In the genomic region with DNA sequence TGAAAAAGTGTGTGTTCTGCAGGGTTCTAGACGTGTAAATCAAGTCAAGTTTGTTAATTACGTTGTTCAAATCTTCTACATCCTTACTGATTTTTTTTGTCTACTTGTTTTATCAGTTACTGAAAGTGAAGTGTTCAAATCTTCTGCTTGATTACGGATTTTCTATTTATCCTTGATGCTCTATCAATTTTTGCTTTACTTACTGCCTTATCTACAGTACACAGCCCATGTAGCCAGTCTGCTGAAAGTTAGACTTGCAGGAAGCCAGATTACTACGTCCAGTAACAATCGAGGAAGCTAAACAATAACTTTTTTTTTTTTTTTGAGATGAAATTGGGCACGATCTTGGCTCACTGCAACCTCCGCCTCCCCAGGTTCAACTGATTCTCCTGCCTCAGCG, we compare ENCODE assay signal across 40 cellular contexts.
"Had no signal": no experiment of that assay in that cellular context is flagged by ENCODE, and none has a peak within 500 bp of the region (broad histone marks: within the 10 kb centered on the region; RNA-seq: fewer than 3 reads in every experiment).

No MANE protein-coding gene starts in this region.

- H3K4me1 ChIP-seq: adrenal gland, breast epithelium, esophagus muscularis mucosa, foreskin keratinocyte, gastrocnemius medialis had no signal

- H3K27ac ChIP-seq: adrenal gland, breast epithelium, cardiac muscle cell, coronary artery, dorsolateral prefrontal cortex, esophagus muscularis mucosa, foreskin keratinocyte, gastrocnemius medialis, heart left ventricle, hepatocyte had no signal

- DNase-seq: activated CD4-positive, alpha-beta memory T cell treated with anti-CD3 and anti-CD28 coated beads for 36 hours; activated CD4-positive, alpha-beta T cell treated with anti-CD3 and anti-CD28 coated beads for 36 hours; activated CD4-positive, alpha-beta T cell treated with anti-CD3 and anti-CD28 coated beads, Interleukin-2, amount 10 ng/mL, durations not matched to agents 24 days and 14 days; activated CD4-positive, CD25-positive, alpha-beta regulatory T cell; activated CD4-positive, CD25-positive, alpha-beta regulatory T cell treated with anti-CD3 and anti-CD28 coated beads, Interleukin-2, amount 50 U/mL, for 72 hours; activated CD8-positive, alpha-beta memory T cell treated with anti-CD3 and anti-CD28 coated beads, Interleukin-2, amount 10 ng/mL, durations not matched to agents 7 days and 5 days; activated CD8-positive, alpha-beta memory T cell treated with anti-CD3 and anti-CD28 coated beads, Interleukin-2, amount 50 U/mL, for 4 hours; activated CD8-positive, alpha-beta T cell treated with anti-CD3 and anti-CD28 coated beads, Interleukin-2, amount 10 ng/mL, durations not matched to agents 7 days and 5 days; activated effector memory CD4-positive, alpha-beta T cell treated with anti-CD3 and anti-CD28 coated beads, Interleukin-2, amount 50 U/mL, for 16 hours; activated naive CD4-positive, alpha-beta T cell treated with anti-CD3 and anti-CD28 coated beads for 36 hours; activated naive CD8-positive, alpha-beta T cell treated with anti-CD3 and anti-CD28 coated beads for 36 hours; activated naive CD8-positive, alpha-beta T cell treated with anti-CD3 and anti-CD28 coated beads, Interleukin-2, amount 50 U/mL, for 24 hours; activated T-cell treated with anti-CD3 and anti-CD28 coated beads, Interleukin-2, amount 50 U/mL, for 1 hour; activated T-cell treated with anti-CD3 and anti-CD28 coated beads, Interleukin-2, amount 50 U/mL, for 48 hours; adrenal gland; amygdala; aorta; central memory CD4-positive, alpha-beta T cell; cerebellar nuclear complex; effector memory CD4-positive, alpha-beta T cell; endodermal cell; foreskin keratinocyte; gastrocnemius medialis; glutamatergic neuron; heart left ventricle; T-helper 1 cell; T-helper 17 cell; T1000 had no signal

- H2AFZ ChIP-seq: hepatocyte had no signal

- H3K4me2 ChIP-seq: hepatocyte had no signal

- H3K27ac Mint-ChIP-seq: activated CD4-positive, alpha-beta memory T cell treated with anti-CD3 and anti-CD28 coated beads for 36 hours; activated CD4-positive, alpha-beta T cell treated with anti-CD3 and anti-CD28 coated beads for 36 hours; activated CD4-positive, alpha-beta T cell treated with anti-CD3 and anti-CD28 coated beads, Interleukin-2, amount 10 ng/mL, durations not matched to agents 24 days and 14 days; activated CD8-positive, alpha-beta memory T cell treated with anti-CD3 and anti-CD28 coated beads, Interleukin-2, amount 10 ng/mL, durations not matched to agents 7 days and 5 days; activated CD8-positive, alpha-beta T cell treated with anti-CD3 and anti-CD28 coated beads, Interleukin-2, amount 10 ng/mL, durations not matched to agents 7 days and 5 days; activated naive CD4-positive, alpha-beta T cell treated with anti-CD3 and anti-CD28 coated beads for 36 hours; activated naive CD4-positive, alpha-beta T cell treated with anti-CD3 and anti-CD28 coated beads, Interleukin-2, amount 50 U/mL, for 24 hours; activated naive CD8-positive, alpha-beta T cell treated with anti-CD3 and anti-CD28 coated beads for 36 hours; activated naive CD8-positive, alpha-beta T cell treated with anti-CD3 and anti-CD28 coated beads, Interleukin-2, amount 50 U/mL, for 24 hours; activated T-helper 2 cell treated with anti-CD3 and anti-CD28 coated beads, Interferon-gamma antibody, Interleukin-2, Interleukin-4, amounts not matched to agents 10 μg/mL and 5 μg/mL and 100 μg/mL, durations not matched to agents 14 hours and 24 hours and 36 hours; brain; dendritic cell treated with granulocyte-macrophage colony-stimulating factor and Interleukin-4, amounts not matched to agents 40 ng/mL and 50 ng/mL, for 4 days; endodermal cell; T-helper 17 cell; T-helper 2 cell treated with Interferon-gamma antibody and Interleukin-4, amounts not matched to agents 5 μg/mL and 100 μg/mL, for 36 hours had no signal

- H3K4me3 ChIP-seq: adrenal gland, breast epithelium, cardiac muscle cell, coronary artery, dorsolateral prefrontal cortex, esophagus muscularis mucosa, gastrocnemius medialis, heart left ventricle, hepatocyte had no signal

- H3K36me3 ChIP-seq: adrenal gland, breast epithelium, cardiac muscle cell, esophagus muscularis mucosa, gastrocnemius medialis, heart left ventricle had no signal

- H3K27me3 ChIP-seq: adrenal gland, breast epithelium, cardiac muscle cell, dorsolateral prefrontal cortex, esophagus muscularis mucosa, gastrocnemius medialis, heart left ventricle, hepatocyte had no signal

- ATAC-seq: activated CD4-positive, alpha-beta T cell treated with anti-CD3 and anti-CD28 coated beads for 36 hours; activated CD8-positive, alpha-beta memory T cell treated with anti-CD3 and anti-CD28 coated beads, Interleukin-2, amount 10 ng/mL, durations not matched to agents 7 days and 5 days; activated CD8-positive, alpha-beta T cell treated with anti-CD3 and anti-CD28 coated beads, Interleukin-2, amount 10 ng/mL, durations not matched to agents 7 days and 5 days; activated naive CD8-positive, alpha-beta T cell treated with anti-CD3 and anti-CD28 coated beads, Interleukin-2, amount 50 U/mL, for 24 hours; foreskin keratinocyte; gastrocnemius medialis; T-helper 17 cell had no signal

- H3K9me3 ChIP-seq: adrenal gland, breast epithelium, esophagus muscularis mucosa, gastrocnemius medialis had no signal

- H3K79me2 ChIP-seq: hepatocyte had no signal

- H3K4me1 Mint-ChIP-seq: brain, endodermal cell had no signal

- H3K4me3 Mint-ChIP-seq: activated CD4-positive, alpha-beta memory T cell treated with anti-CD3 and anti-CD28 coated beads for 36 hours; activated CD4-positive, alpha-beta T cell treated with anti-CD3 and anti-CD28 coated beads for 36 hours; activated CD4-positive, alpha-beta T cell treated with anti-CD3 and anti-CD28 coated beads, Interleukin-2, amount 10 ng/mL, durations not matched to agents 24 days and 14 days; activated CD8-positive, alpha-beta memory T cell treated with anti-CD3 and anti-CD28 coated beads, Interleukin-2, amount 10 ng/mL, durations not matched to agents 7 days and 5 days; activated CD8-positive, alpha-beta T cell treated with anti-CD3 and anti-CD28 coated beads, Interleukin-2, amount 10 ng/mL, durations not matched to agents 7 days and 5 days; activated naive CD4-positive, alpha-beta T cell treated with anti-CD3 and anti-CD28 coated beads for 36 hours; activated naive CD4-positive, alpha-beta T cell treated with anti-CD3 and anti-CD28 coated beads, Interleukin-2, amount 50 U/mL, for 24 hours; activated naive CD8-positive, alpha-beta T cell treated with anti-CD3 and anti-CD28 coated beads for 36 hours; activated naive CD8-positive, alpha-beta T cell treated with anti-CD3 and anti-CD28 coated beads, Interleukin-2, amount 50 U/mL, for 24 hours; activated T-helper 1 cell treated with anti-CD3 and anti-CD28 coated beads, Interleukin-12 subunit alpha, Interleukin-12 subunit beta, Interleukin-2, Interleukin-4 antibody, amounts not matched to agents 30 ng/mL and 10 ng/mL and 1 ng/mL, durations not matched to agents 14 hours and 24 hours and 36 hours; brain; dendritic cell treated with granulocyte-macrophage colony-stimulating factor and Interleukin-4, amounts not matched to agents 40 ng/mL and 50 ng/mL, for 4 days; endodermal cell; T-helper 17 cell; T-helper 2 cell treated with Interferon-gamma antibody and Interleukin-4, amounts not matched to agents 5 μg/mL and 100 μg/mL, for 36 hours had no signal

- H3K9me3 Mint-ChIP-seq: activated naive CD4-positive, alpha-beta T cell treated with anti-CD3 and anti-CD28 coated beads, Interleukin-2, amount 50 U/mL, for 24 hours had no signal
